20 cellular contexts compared by ENCODE assay signal in genomic region chr22:43843783-43844530, GRCh38. TPM values are rescaled to one million over a fixed set of nuclear protein-coding genes. Genes with fewer than 3 reads are reported as not detected.
DNase-seq lines count a peak whose midpoint lies in the region; ATAC-seq, FAIRE-seq and TF ChIP-seq lines count a peak whose summit lies in the region.
"Had no signal": no experiment of that assay in that cellular context is flagged by ENCODE, and none has a peak within 500 bp of the region (broad histone marks: within the 10 kb centered on the region; RNA-seq: fewer than 3 reads in every experiment).

No MANE protein-coding gene starts in this region.

- H3K9me3 ChIP-seq in right lobe of liver = no peaks in the 10 kb centered on the region
- no peaks in the 10 kb centered on the region for H3K9me3 ChIP-seq in HepG2 (ENCODE audit: low read length)
- no peaks in the 10 kb centered on the region for H3K9me3 ChIP-seq in lower lobe of right lung
- no peaks in the 10 kb centered on the region for H3K9me3 ChIP-seq in spleen

- peaks cover 0 to 10% (median 4%) of the 10 kb centered on the region in 4 donors for H3K4me1 ChIP-seq in right lobe of liver
- no peaks in the 10 kb centered on the region for H3K4me1 ChIP-seq in HepG2 (ENCODE audit: insufficient read depth, low read length)
- H3K4me1 ChIP-seq in lower lobe of right lung = no peaks in the 10 kb centered on the region
- H3K4me1 ChIP-seq in spleen = no peaks in the 10 kb centered on the region

- no peaks in the 10 kb centered on the region for H3K79me2 ChIP-seq in HepG2 (ENCODE audit: insufficient read depth, low read length)

- POLR2A ChIA-PET in HepG2 (lab: Yijun Ruan, JAX) = no interaction called here

- ATAC-seq in right lobe of liver (no peak), HepG2 (no peak), SK-N-SH treated with all-trans-retinoic acid at 6 μM for 48 hours (peak; percentile 68; the same call in 2 of the 3 replicates), lower lobe of right lung (no peak)
- ATAC-seq: CD8-positive, alpha-beta T cell had no signal

- H3K27me3 ChIP-seq in right lobe of liver (no peaks in the 10 kb centered on the region), HepG2 (ENCODE audit: control insufficient read depth in 1 of 2, insufficient read depth in 2 of 2, low read length in 2 of 2) (peaks cover 5 to 51% of the 10 kb centered on the region in 2 experiments; a peak in 4 of 5 replicates), lower lobe of right lung (ENCODE audit: low read depth) (peaks cover 14% of the 10 kb centered on the region), spleen (replicated peaks in 1 of 7) (peaks cover 0 to 35% (median 0%) of the 10 kb centered on the region in 7 donors)

- FAIRE-seq in HepG2 (lab: Jason Lieb, UNC) = no peak
- FAIRE-seq: D721Med, G401.6, GM12892 had no signal

- TF ChIP-seq POLR2A in right lobe of liver (IDR thresholded peaks at IDR 0.05) = no peak
- no peak for TF ChIP-seq POLR2A in HepG2 (IDR thresholded peaks at IDR 0.05; ENCODE audit: insufficient read depth in 1 of 2, low read depth in 2 of 2, low read length in 2 of 2)
- TF ChIP-seq POLR2A in spleen (IDR thresholded peaks at IDR 0.05) = no peak

- DNase-seq in right lobe of liver (peak in 2 of 3 donors; percentile 17 to 26), HepG2 (ENCODE audit: low spot score) (no peak), lower lobe of right lung (peak; percentile 24), spleen (peak; percentile 44), AML-193 (lab: John Stamatoyannopoulos, UW) (no peak), GOT3 (lab: John Stamatoyannopoulos, UW) (no peak), NCI-H2107 (lab: John Stamatoyannopoulos, UW) (no peak)
- DNase-seq: 8988T; CD8-positive, alpha-beta T cell; COR-L47; DMS153; DMS79 treated with DMSO at 0.1 percent for 48 hours; EL; H7 had no signal

- TF ChIP-seq CTCF in right lobe of liver (IDR thresholded peaks at IDR 0.05) (no peak), HepG2 (CRISPR knock-in tag; IDR thresholded peaks at IDR 0.05) (no peak), lower lobe of right lung (IDR thresholded peaks at IDR 0.05) (no peak), spleen (IDR thresholded peaks at IDR 0.05 in 8 of 11, conservative IDR thresholded peaks at IDR 0.05 in 3 of 11) (no peak)

- no peak overlapping the region for H2AFZ ChIP-seq in HepG2 (ENCODE audit: low read length)

- in situ Hi-C loops in HepG2 (cut with HindIII; ENCODE audit: extremely low pct_ligation_motif_present, low pct_unique_long_range_greater_than_20kb) = no loop called here

- intact Hi-C loops in right lobe of liver (cut with DNase I) (no loop called here), HepG2 (cut with micrococcal nuclease; ENCODE audit: unreplicated experiment) (no loop called here), lower lobe of right lung (cut with DNase I) (no loop called here), spleen (cut with DNase I; ENCODE audit: low total_unique reads) (no loop called here)

- no peak for TF ChIP-seq RAD21 in HepG2 (CRISPR knock-in tag; IDR thresholded peaks at IDR 0.05)

- WGBS in right lobe of liver (ENCODE audit: insufficient coverage, low coverage, low lambda C conversion rate, missing lambda C conversion rate) = 85% methylated on average over 11 of the region's 21 CpGs
- WGBS in HepG2 (ENCODE audit: low lambda C conversion rate) = 70% methylated on average over 4 of the region's 21 CpGs
- 84 to 90% (median 85%) methylated on average over 21 of the region's 21 CpGs for WGBS in spleen, 5 donors

- H3K4me2 ChIP-seq in HepG2 (ENCODE audit: low read depth, low read length) = no peak overlapping the region

- H3K9ac ChIP-seq in HepG2 (ENCODE audit: insufficient read depth, low read depth, low read length) = no peak overlapping the region

- BruUV-seq in HepG2 (replicated peaks; lab: Mats Ljungman, UMichigan) = no TSS peak

- H3K36me3 ChIP-seq in right lobe of liver (no peaks in the 10 kb centered on the region), HepG2 (replicated peaks in 1 of 2; ENCODE audit: control insufficient read depth in 1 of 2, insufficient read depth in 2 of 2, low read length in 2 of 2) (no peaks in the 10 kb centered on the region), lower lobe of right lung (no peaks in the 10 kb centered on the region), spleen (no peaks in the 10 kb centered on the region)

- CTCF ChIA-PET in HepG2 (lab: Yijun Ruan, JAX; ENCODE audit: low intra/inter-chr PET ratio, low total read pairs) = no interaction called here

- no peak overlapping the region for H3K4me3 ChIP-seq in right lobe of liver
- H3K4me3 ChIP-seq in HepG2 (replicated peaks in 1 of 3; ENCODE audit: insufficient read depth in 1 of 3, low read depth in 2 of 3, low read length in 3 of 3) = no peak overlapping the region
- H3K4me3 ChIP-seq in lower lobe of right lung = no peak overlapping the region
- H3K4me3 ChIP-seq in spleen = no peak overlapping the region

- H4K20me1 ChIP-seq in HepG2 (ENCODE audit: insufficient read depth, low read length) = no peaks in the 10 kb centered on the region

- H3K27ac ChIP-seq in right lobe of liver (no peak overlapping the region), HepG2 (ENCODE audit: extremely low read length, insufficient read depth, low read length) (no peak overlapping the region), lower lobe of right lung (no peak overlapping the region), spleen (no peak overlapping the region)

- TF ChIP-seq EP300 in HepG2 (IDR thresholded peaks at IDR 0.05; ENCODE audit: low read depth in 2 of 2, low read length in 2 of 2) (no peak), HepG2 (CRISPR knock-in tag; IDR thresholded peaks at IDR 0.05; ENCODE audit: borderline replicate concordance) (no peak)

RNA-seq across cellular contexts. Expression of gene SULT4A1, which starts 18.4 kb away (rescaled TPM):
- under 1 TPM in 4 of 6 experiments, not detected in 2; 0.09 to 0.20 (median 0.15) TPM for total RNA-seq in right lobe of liver
- total RNA-seq in HepG2 (2016; rRNA removed; fragmentation: Illumina TruSeq; extraction: Trizol) = not detected in 2 replicates
- total RNA-seq in HepG2 (2016; cell fraction: cytosol; rRNA removed; fragmentation: Illumina TruSeq; extraction: Trizol; ENCODE audit: low read depth) = not detected in 2 replicates
- total RNA-seq in HepG2 (2016; cell fraction: insoluble cytoplasmic fraction; rRNA removed; fragmentation: Illumina TruSeq; extraction: Trizol) = not detected in 2 replicates
- total RNA-seq in HepG2 (2016; cell fraction: membrane; rRNA removed; fragmentation: Illumina TruSeq; extraction: Trizol) = not detected in 2 replicates
- total RNA-seq in HepG2 (2016; cell fraction: nucleus; rRNA removed; fragmentation: Illumina TruSeq; extraction: Trizol) = not detected in 2 replicates
- polyA plus RNA-seq in HepG2 (2011; rRNA removed) = not detected in 2 replicates
- not detected in 2 replicates for polyA plus RNA-seq in HepG2 (2011; cell fraction: cytosol; rRNA removed)
- polyA plus RNA-seq in HepG2 (2011; cell fraction: nucleus; rRNA removed) = not detected in 2 replicates
- polyA plus RNA-seq in HepG2 (2012) = not detected in 2 replicates
- not detected in 2 replicates for polyA plus RNA-seq in HepG2 (2016; cell fraction: cytosol; fragmentation: Illumina TruSeq; extraction: Trizol; ENCODE audit: low read depth)
- polyA plus RNA-seq in HepG2 (2016; cell fraction: insoluble cytoplasmic fraction; fragmentation: Illumina TruSeq; extraction: Trizol; ENCODE audit: low read depth) = not detected in 2 replicates
- polyA plus RNA-seq in HepG2 (2016; cell fraction: membrane; fragmentation: Illumina TruSeq; extraction: Trizol; ENCODE audit: low read depth) = not detected in 2 replicates
- polyA plus RNA-seq in HepG2 (2016; cell fraction: nucleus; fragmentation: Illumina TruSeq; extraction: Trizol; ENCODE audit: insufficient read depth, low read depth) = not detected in 2 replicates
- not detected in 2 replicates for polyA minus RNA-seq in HepG2 (2011; rRNA and poly(A)+ RNA removed; ENCODE audit: low replicate concordance)
- polyA minus RNA-seq in HepG2 (2011; cell fraction: cytosol; rRNA and poly(A)+ RNA removed) = not detected in 2 replicates
- polyA minus RNA-seq in HepG2 (2011; cell fraction: nucleus; rRNA and poly(A)+ RNA removed) = not detected in 2 replicates
- not detected for total RNA-seq in lower lobe of right lung
- 1 to 10 TPM in 6 of 7 donors, under 1 TPM in 1; 0.70 to 5.1 (median 2.6) TPM for total RNA-seq in spleen
- polyA plus RNA-seq in spleen = 1 to 10 TPM in 1 of 3 donors, under 1 TPM in 2; 0.35 to 1.3 (median 0.46) TPM
- total RNA-seq: CD8-positive, alpha-beta T cell had no signal
- polyA plus RNA-seq: CD14-positive monocyte had no signal

RNA-seq across cellular contexts. Expression of gene EFCAB6, which starts 31.9 kb away (rescaled TPM):
- 1 to 10 TPM in 2 of 6 experiments, under 1 TPM in 4; 0.29 to 1.5 (median 0.93) TPM for total RNA-seq in right lobe of liver
- not detected in 2 replicates for total RNA-seq in HepG2 (2016; rRNA removed; fragmentation: Illumina TruSeq; extraction: Trizol)
- total RNA-seq in HepG2 (2016; cell fraction: cytosol; rRNA removed; fragmentation: Illumina TruSeq; extraction: Trizol; ENCODE audit: low read depth) = not detected in 2 replicates
- not detected in 2 replicates for total RNA-seq in HepG2 (2016; cell fraction: insoluble cytoplasmic fraction; rRNA removed; fragmentation: Illumina TruSeq; extraction: Trizol)
- total RNA-seq in HepG2 (2016; cell fraction: membrane; rRNA removed; fragmentation: Illumina TruSeq; extraction: Trizol) = not detected in 2 replicates
- total RNA-seq in HepG2 (2016; cell fraction: nucleus; rRNA removed; fragmentation: Illumina TruSeq; extraction: Trizol) = not detected in 2 replicates
- not detected in 2 replicates for polyA plus RNA-seq in HepG2 (2011; rRNA removed)
- polyA plus RNA-seq in HepG2 (2011; cell fraction: cytosol; rRNA removed) = not detected in 2 replicates
- not detected in 2 replicates for polyA plus RNA-seq in HepG2 (2011; cell fraction: nucleus; rRNA removed)
- not detected in 2 replicates for polyA plus RNA-seq in HepG2 (2012)
- polyA plus RNA-seq in HepG2 (2016; cell fraction: cytosol; fragmentation: Illumina TruSeq; extraction: Trizol; ENCODE audit: low read depth) = not detected in 2 replicates
- not detected in 2 replicates for polyA plus RNA-seq in HepG2 (2016; cell fraction: insoluble cytoplasmic fraction; fragmentation: Illumina TruSeq; extraction: Trizol; ENCODE audit: low read depth)
- polyA plus RNA-seq in HepG2 (2016; cell fraction: membrane; fragmentation: Illumina TruSeq; extraction: Trizol; ENCODE audit: low read depth) = not detected in 2 replicates
- polyA plus RNA-seq in HepG2 (2016; cell fraction: nucleus; fragmentation: Illumina TruSeq; extraction: Trizol; ENCODE audit: insufficient read depth, low read depth) = not detected in 2 replicates
- not detected in 2 replicates for polyA minus RNA-seq in HepG2 (2011; rRNA and poly(A)+ RNA removed; ENCODE audit: low replicate concordance)
- polyA minus RNA-seq in HepG2 (2011; cell fraction: cytosol; rRNA and poly(A)+ RNA removed) = not detected in 2 replicates
- polyA minus RNA-seq in HepG2 (2011; cell fraction: nucleus; rRNA and poly(A)+ RNA removed) = not detected in 2 replicates
- total RNA-seq in lower lobe of right lung = 5.8 TPM
- total RNA-seq in spleen = 1 to 10 TPM in 4 of 7 donors, under 1 TPM in 3; 0.44 to 2.8 (median 1.2) TPM
- polyA plus RNA-seq in spleen = under 1 TPM; 0.07 to 0.19 (median 0.14) TPM
- total RNA-seq: HT1080 had no signal
- polyA plus RNA-seq: CD14-positive monocyte had no signal

RNA-seq across cellular contexts. Expression of gene PNPLA5, which starts 47.9 kb away (rescaled TPM):
- 1 to 10 TPM in 1 of 6 experiments, not detected in 5; 2.8 TPM for total RNA-seq in right lobe of liver
- total RNA-seq in HepG2 (2016; rRNA removed; fragmentation: Illumina TruSeq; extraction: Trizol) = not detected in 2 replicates
- total RNA-seq in HepG2 (2016; cell fraction: cytosol; rRNA removed; fragmentation: Illumina TruSeq; extraction: Trizol; ENCODE audit: low read depth) = not detected in 2 replicates
- total RNA-seq in HepG2 (2016; cell fraction: insoluble cytoplasmic fraction; rRNA removed; fragmentation: Illumina TruSeq; extraction: Trizol) = not detected in 2 replicates
- total RNA-seq in HepG2 (2016; cell fraction: membrane; rRNA removed; fragmentation: Illumina TruSeq; extraction: Trizol) = not detected in 2 replicates
- total RNA-seq in HepG2 (2016; cell fraction: nucleus; rRNA removed; fragmentation: Illumina TruSeq; extraction: Trizol) = not detected in 2 replicates
- not detected in 2 replicates for polyA plus RNA-seq in HepG2 (2011; rRNA removed)
- polyA plus RNA-seq in HepG2 (2011; cell fraction: cytosol; rRNA removed) = not detected in 2 replicates
- not detected in 2 replicates for polyA plus RNA-seq in HepG2 (2011; cell fraction: nucleus; rRNA removed)
- not detected in 2 replicates for polyA plus RNA-seq in HepG2 (2012)
- not detected in 2 replicates for polyA plus RNA-seq in HepG2 (2016; cell fraction: cytosol; fragmentation: Illumina TruSeq; extraction: Trizol; ENCODE audit: low read depth)
- polyA plus RNA-seq in HepG2 (2016; cell fraction: insoluble cytoplasmic fraction; fragmentation: Illumina TruSeq; extraction: Trizol; ENCODE audit: low read depth) = not detected in 2 replicates
- polyA plus RNA-seq in HepG2 (2016; cell fraction: membrane; fragmentation: Illumina TruSeq; extraction: Trizol; ENCODE audit: low read depth) = not detected in 2 replicates
- polyA plus RNA-seq in HepG2 (2016; cell fraction: nucleus; fragmentation: Illumina TruSeq; extraction: Trizol; ENCODE audit: insufficient read depth, low read depth) = not detected in 2 replicates
- not detected in 2 replicates for polyA minus RNA-seq in HepG2 (2011; rRNA and poly(A)+ RNA removed; ENCODE audit: low replicate concordance)
- not detected in 2 replicates for polyA minus RNA-seq in HepG2 (2011; cell fraction: cytosol; rRNA and poly(A)+ RNA removed)
- not detected in 2 replicates for polyA minus RNA-seq in HepG2 (2011; cell fraction: nucleus; rRNA and poly(A)+ RNA removed)
- total RNA-seq in lower lobe of right lung = not detected
- total RNA-seq in spleen = not detected
- polyA plus RNA-seq in spleen = not detected
- total RNA-seq: CD8-positive, alpha-beta T cell; HT1080 had no signal
- polyA plus RNA-seq: CD14-positive monocyte had no signal

Comparison
In these comparisons a context has a peak if more than half of its experiments do, and no peak if none do; other contexts are left out.
1. DNase-seq: peak in right lobe of liver (2 of 3), lower lobe of right lung (single experiment) and spleen (single experiment); none in HepG2 (single experiment), AML-193 (0 of 2), GOT3 (single experiment) and NCI-H2107 (single experiment).